ENCODE assay signal across 14 cellular contexts in genomic region chr12:89969098-89969497, GRCh38.
"Had no signal": no experiment of that assay in that cellular context is flagged by ENCODE, and none has a peak within 500 bp of the region (broad histone marks: within the 10 kb centered on the region; RNA-seq: fewer than 3 reads in every experiment).

No MANE protein-coding gene starts in this region.

- DNase-seq: activated CD4-positive, alpha-beta T cell treated with anti-CD3 and anti-CD28 coated beads, Interleukin-2, amount 10 ng/mL, durations not matched to agents 7 days and 5 days; activated CD4-positive, CD25-positive, alpha-beta regulatory T cell; activated CD8-positive, alpha-beta memory T cell treated with anti-CD3 and anti-CD28 coated beads for 24 hours; amniotic stem cell; endodermal cell; mesendoderm; nephron progenitor cell; stimulated activated CD4-positive, alpha-beta T cell treated with anti-CD3 and anti-CD28 coated beads, Interleukin-12 subunit alpha, Interleukin-12 subunit beta, amount 100 ng/mL, for 4 hours; stimulated activated naive CD4-positive, alpha-beta T cell treated with Interleukin-2 at 50 U/mL for 16 hours; T-helper 2 cell had no signal

- FAIRE-seq: TTC549 had no signal

- ATAC-seq: activated naive CD4-positive, alpha-beta T cell treated with anti-CD3 and anti-CD28 coated beads, Interleukin-2, amount 50 U/mL, for 72 hours; esophagus mucosa; left lobe of liver had no signal
